23 cellular contexts compared by ENCODE assay signal in the genomic region with DNA sequence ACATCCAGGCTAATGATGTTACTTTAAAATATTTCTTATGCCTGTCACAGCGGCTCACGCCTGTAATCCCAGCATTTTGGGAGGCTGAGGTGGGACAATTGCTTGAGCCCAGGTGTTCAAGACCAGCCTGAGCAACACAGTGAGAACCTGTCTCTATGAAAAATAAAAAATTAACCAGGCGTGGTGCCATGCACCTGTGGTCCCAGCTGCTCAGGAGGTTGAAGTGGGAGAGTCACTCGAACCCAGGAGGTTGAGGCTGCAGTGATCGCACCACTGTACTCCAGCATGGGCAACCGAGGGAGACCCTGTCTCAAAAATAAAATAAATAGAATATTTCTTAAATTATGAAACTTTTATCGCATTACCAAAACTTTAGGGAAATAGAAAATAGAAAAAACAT. TPM values are rescaled to one million over a fixed set of nuclear protein-coding genes. Genes with fewer than 3 reads are reported as not detected.
DNase-seq lines count a peak whose midpoint lies in the region; ATAC-seq and TF ChIP-seq lines count a peak whose summit lies in the region.
"Had no signal": no experiment of that assay in that cellular context is flagged by ENCODE, and none has a peak within 500 bp of the region (broad histone marks: within the 10 kb centered on the region; RNA-seq: fewer than 3 reads in every experiment).

No MANE protein-coding gene starts in this region.

- WGBS in spleen, 5 donors = 61 to 86% (median 74%) methylated on average over 7 of the region's 7 CpGs

- ATAC-seq in GM18868 (IDR thresholded peaks at IDR 0.05; ENCODE audit: unreplicated experiment) = peak; percentile 24
- ATAC-seq in GM21737 (IDR thresholded peaks at IDR 0.05; ENCODE audit: unreplicated experiment) = peak; percentile 41
- ATAC-seq in lower lobe of right lung = no peak
- ATAC-seq: activated CD8-positive, alpha-beta T cell treated with anti-CD3 and anti-CD28 coated beads for 36 hours; stimulated activated effector memory CD8-positive, alpha-beta T cell treated with anti-CD3 and anti-CD28 coated beads, Interleukin-12 subunit alpha, Interleukin-12 subunit beta, amount 100 ng/mL, for 72 hours had no signal

- H3K27ac ChIP-seq in spleen (peak overlapping the region in 5 of 8 donors; percentile 51 to 83 (median 69)), lower lobe of right lung (no peak overlapping the region), ascending aorta (no peak overlapping the region)
- H3K27ac ChIP-seq: left ventricle myocardium inferior, SJCRH30, tibial artery had no signal

- H3K36me3 ChIP-seq in spleen (no peaks in the 10 kb centered on the region), lower lobe of right lung (no peaks in the 10 kb centered on the region), ascending aorta (no peaks in the 10 kb centered on the region)
- H3K36me3 ChIP-seq: HAP-1, left ventricle myocardium inferior, SJCRH30, tibial artery had no signal

- H3K27me3 Mint-ChIP-seq in IgD-negative memory B cell = no peaks in the 10 kb centered on the region
- H3K27me3 Mint-ChIP-seq: activated CD8-positive, alpha-beta T cell treated with anti-CD3 and anti-CD28 coated beads for 36 hours; activated T-cell treated with anti-CD3 and anti-CD28 coated beads, Interleukin-2, amount 50 U/mL, for 24 hours; CD4-positive, alpha-beta memory T cell; dendritic cell treated with granulocyte-macrophage colony-stimulating factor and Interleukin-4, amounts not matched to agents 40 ng/mL and 50 ng/mL, for 4 days had no signal

- peak overlapping the region in 2 of 3 donors; percentile 78 to 99 for H3K27ac Mint-ChIP-seq in IgD-negative memory B cell
- H3K27ac Mint-ChIP-seq: activated CD8-positive, alpha-beta T cell treated with anti-CD3 and anti-CD28 coated beads for 36 hours; activated naive CD4-positive, alpha-beta T cell treated with anti-CD3 and anti-CD28 coated beads for 36 hours; activated T-cell treated with anti-CD3 and anti-CD28 coated beads, Interleukin-2, amount 50 U/mL, for 24 hours; CD4-positive, alpha-beta memory T cell; stimulated activated effector memory CD8-positive, alpha-beta T cell treated with anti-CD3 and anti-CD28 coated beads, Interleukin-12 subunit alpha, Interleukin-12 subunit beta, amount 100 ng/mL, for 72 hours had no signal

- peaks cover 62 to 70% (median 68%) of the 10 kb centered on the region in 3 donors for H3K4me1 Mint-ChIP-seq in IgD-negative memory B cell
- H3K4me1 Mint-ChIP-seq: stimulated activated effector memory CD8-positive, alpha-beta T cell treated with anti-CD3 and anti-CD28 coated beads, Interleukin-12 subunit alpha, Interleukin-12 subunit beta, amount 100 ng/mL, for 72 hours had no signal

- H3K9me3 ChIP-seq in spleen = no peaks in the 10 kb centered on the region
- no peaks in the 10 kb centered on the region for H3K9me3 ChIP-seq in lower lobe of right lung
- H3K9me3 ChIP-seq in ascending aorta = no peaks in the 10 kb centered on the region
- H3K9me3 ChIP-seq: HAP-1, left ventricle myocardium inferior, SJCRH30, tibial artery had no signal

- H3K36me3 Mint-ChIP-seq in IgD-negative memory B cell = no peaks in the 10 kb centered on the region
- H3K36me3 Mint-ChIP-seq: stimulated activated effector memory CD8-positive, alpha-beta T cell treated with anti-CD3 and anti-CD28 coated beads, Interleukin-12 subunit alpha, Interleukin-12 subunit beta, amount 100 ng/mL, for 72 hours had no signal

- H3K4me1 ChIP-seq in spleen (peaks cover 3 to 86% (median 65%) of the 10 kb centered on the region in 6 donors), lower lobe of right lung (peaks cover 15% of the 10 kb centered on the region), ascending aorta (no peaks in the 10 kb centered on the region)
- H3K4me1 ChIP-seq: left ventricle myocardium inferior, SJCRH30, tibial artery had no signal

- H3K4me3 Mint-ChIP-seq in IgD-negative memory B cell = peak overlapping the region; percentile 16 to 91 (median 73)
- H3K4me3 Mint-ChIP-seq: activated CD8-positive, alpha-beta T cell treated with anti-CD3 and anti-CD28 coated beads for 36 hours; activated naive CD4-positive, alpha-beta T cell treated with anti-CD3 and anti-CD28 coated beads for 36 hours; activated T-cell treated with anti-CD3 and anti-CD28 coated beads, Interleukin-2, amount 50 U/mL, for 24 hours; CD4-positive, alpha-beta memory T cell; stimulated activated effector memory CD8-positive, alpha-beta T cell treated with anti-CD3 and anti-CD28 coated beads, Interleukin-12 subunit alpha, Interleukin-12 subunit beta, amount 100 ng/mL, for 72 hours had no signal

- H3K4me3 ChIP-seq in spleen (no peak overlapping the region), lower lobe of right lung (no peak overlapping the region), ascending aorta (no peak overlapping the region)
- H3K4me3 ChIP-seq: HAP-1, left ventricle myocardium inferior, SJCRH30, tibial artery had no signal

- no peak for DNase-seq in spleen
- DNase-seq in T-helper 1 cell = no peak
- DNase-seq in DMS114 treated with DMSO at 0.1 percent for 48 hours (lab: John Stamatoyannopoulos, UW; ENCODE audit: unreplicated experiment) = no peak
- no peak for DNase-seq in lower lobe of right lung
- no peak for DNase-seq in ascending aorta (ENCODE audit: low spot score in 2 of 2)
- DNase-seq: activated CD8-positive, alpha-beta T cell treated with anti-CD3 and anti-CD28 coated beads for 36 hours; activated naive CD4-positive, alpha-beta T cell treated with anti-CD3 and anti-CD28 coated beads for 36 hours; activated T-cell treated with anti-CD3 and anti-CD28 coated beads, Interleukin-2, amount 50 U/mL, for 24 hours; CD4-positive, alpha-beta memory T cell; DMS153; left ventricle myocardium inferior; NCI-H146; NCI-H2227 treated with DMSO at 0.1 percent for 48 hours; NCI-H774; SJCRH30; T-helper 2 cell; tibial artery had no signal

- no peak for TF ChIP-seq POLR2A in spleen (IDR thresholded peaks at IDR 0.05)

- TF ChIP-seq CTCF in spleen (IDR thresholded peaks at IDR 0.05 in 8 of 11, conservative IDR thresholded peaks at IDR 0.05 in 3 of 11) (no peak), lower lobe of right lung (IDR thresholded peaks at IDR 0.05) (no peak), ascending aorta (IDR thresholded peaks at IDR 0.05) (no peak)

- no peaks in the 10 kb centered on the region for H3K27me3 ChIP-seq in spleen (replicated peaks in 1 of 7)
- H3K27me3 ChIP-seq in lower lobe of right lung (ENCODE audit: low read depth) = no peaks in the 10 kb centered on the region
- H3K27me3 ChIP-seq in ascending aorta = no peaks in the 10 kb centered on the region
- H3K27me3 ChIP-seq: SJCRH30, tibial artery had no signal

- H3K9me3 Mint-ChIP-seq in IgD-negative memory B cell = peaks cover 0 to 3% (median 0%) of the 10 kb centered on the region in 3 donors
- H3K9me3 Mint-ChIP-seq: activated CD8-positive, alpha-beta T cell treated with anti-CD3 and anti-CD28 coated beads for 36 hours; activated naive CD4-positive, alpha-beta T cell treated with anti-CD3 and anti-CD28 coated beads for 36 hours; activated T-cell treated with anti-CD3 and anti-CD28 coated beads, Interleukin-2, amount 50 U/mL, for 24 hours; dendritic cell treated with granulocyte-macrophage colony-stimulating factor and Interleukin-4, amounts not matched to agents 40 ng/mL and 50 ng/mL, for 4 days; stimulated activated effector memory CD8-positive, alpha-beta T cell treated with anti-CD3 and anti-CD28 coated beads, Interleukin-12 subunit alpha, Interleukin-12 subunit beta, amount 100 ng/mL, for 72 hours had no signal

- intact Hi-C loops in spleen (cut with DNase I; ENCODE audit: low total_unique reads) = no loop called here
- intact Hi-C loops in lower lobe of right lung (cut with DNase I) = no loop called here
- intact Hi-C loops in ascending aorta (cut with DNase I) = no loop called here

RNA-seq across cellular contexts. Expression of a gene that starts 28.1 kb away (rescaled TPM):
- polyA plus RNA-seq in IgD-negative memory B cell (432 TPM), spleen (100 to 1,000 TPM in 2 of 3 donors, 10 to 100 TPM in 1; 75.5 to 118 (median 115) TPM)
- total RNA-seq in spleen (100 to 1,000 TPM; 186 to 488 (median 286) TPM), lower lobe of right lung (269 TPM), ascending aorta (45.4 TPM)

Comparison
In these comparisons a context has a peak if more than half of its experiments do, and no peak if none do; other contexts are left out.
1. ATAC-seq: peak in GM18868 (single experiment) and GM21737 (single experiment); none in lower lobe of right lung (0 of 2).
2. H3K27ac ChIP-seq: peak in spleen (5 of 8); none in lower lobe of right lung (single experiment) and ascending aorta (0 of 2).